14 cellular contexts compared by ENCODE assay signal in genomic region chr1:41238311-41239094, GRCh38. TPM values are rescaled to one million over a fixed set of nuclear protein-coding genes. Genes with fewer than 3 reads are reported as not detected.
DNase-seq lines count a peak whose midpoint lies in the region; ATAC-seq, FAIRE-seq and TF ChIP-seq lines count a peak whose summit lies in the region.
"Had no signal": no experiment of that assay in that cellular context is flagged by ENCODE, and none has a peak within 500 bp of the region (broad histone marks: within the 10 kb centered on the region; RNA-seq: fewer than 3 reads in every experiment).

No MANE protein-coding gene starts in this region.

- H3K4me3 Mint-ChIP-seq in T-cell: no peak overlapping the region
- H3K4me3 Mint-ChIP-seq: immature natural killer cell, nephron progenitor cell had no signal

- POLR2A ChIA-PET in T-cell (lab: Charles Lee): no interaction called here

- no peaks in the 10 kb centered on the region for H3K9me3 Mint-ChIP-seq in T-cell
- H3K9me3 Mint-ChIP-seq: immature natural killer cell, nephron progenitor cell had no signal

- H3K27ac ChIP-seq in OCI-LY3 (ENCODE audit: low read length): no peak overlapping the region
- H3K27ac ChIP-seq: brain microvascular endothelial cell, esophagus squamous epithelium had no signal

- peak; percentile 63 for DNase-seq in A172 (ENCODE audit: low spot score)
- peak; percentile 71 for DNase-seq in ELR (ENCODE audit: low read depth)
- peak; percentile 64 for DNase-seq in bronchial epithelial cell (ENCODE audit: low read depth)
- DNase-seq in MV-4-11 (lab: John Stamatoyannopoulos, UW): no peak
- DNase-seq in T-cell: no peak
- DNase-seq: brain microvascular endothelial cell; esophagus squamous epithelium; immature natural killer cell; nephron progenitor cell; NK-92 treated with Interleukin-12 subunit alpha and Interleukin-12 subunit beta, amount 100 ng/mL, for 24 hours; uterus had no signal

- peaks cover 36% of the 10 kb centered on the region for H3K4me1 ChIP-seq in OCI-LY3 (ENCODE audit: low read length)

- no peak overlapping the region for H2AFZ ChIP-seq in OCI-LY3 (ENCODE audit: low read depth, low read length)

- ATAC-seq in GM21528 (IDR thresholded peaks at IDR 0.05; ENCODE audit: low FRiP score, unreplicated experiment) (no peak), HG03439 (IDR thresholded peaks at IDR 0.05; ENCODE audit: unreplicated experiment) (no peak), T-cell (replicated peaks in 1 of 4) (no peak)

- no peak for FAIRE-seq in bronchial epithelial cell (lab: Jason Lieb, UNC)

- no peak overlapping the region for H3K27ac Mint-ChIP-seq in T-cell
- H3K27ac Mint-ChIP-seq: immature natural killer cell, nephron progenitor cell had no signal

- H3K4me2 ChIP-seq in OCI-LY3 (ENCODE audit: low read length): 0 out of 2 replicates have a peak overlapping the region, but pooled peaks have one; percentile 9

- H3K27me3 ChIP-seq in OCI-LY3 (ENCODE audit: low read depth, low read length): no peaks in the 10 kb centered on the region
- no peaks in the 10 kb centered on the region for H3K27me3 ChIP-seq in bronchial epithelial cell (ENCODE audit: control insufficient read depth, insufficient read depth, low read length)
- H3K27me3 ChIP-seq: brain microvascular endothelial cell, esophagus squamous epithelium, uterus had no signal

- H3K4me3 ChIP-seq in OCI-LY3 (ENCODE audit: low read length) (no peak overlapping the region), bronchial epithelial cell (ENCODE audit: low read depth, low read length) (no peak overlapping the region)
- H3K4me3 ChIP-seq: esophagus squamous epithelium, uterus had no signal

- H3K9ac ChIP-seq in OCI-LY3 (ENCODE audit: low read length): no peak overlapping the region

- no peaks in the 10 kb centered on the region for H3K9me3 ChIP-seq in OCI-LY3 (ENCODE audit: insufficient read depth, low read length)
- H3K9me3 ChIP-seq: esophagus squamous epithelium, uterus had no signal

- H3K36me3 ChIP-seq in OCI-LY3 (replicated peaks; ENCODE audit: low read depth, low read length) (no peaks in the 10 kb centered on the region), bronchial epithelial cell (ENCODE audit: control insufficient read depth, insufficient read depth, low read length) (no peaks in the 10 kb centered on the region)
- H3K36me3 ChIP-seq: brain microvascular endothelial cell, esophagus squamous epithelium, uterus had no signal

- TF ChIP-seq CTCF in OCI-LY3 (IDR thresholded peaks at IDR 0.05; ENCODE audit: low read depth, low read length) (no peak), bronchial epithelial cell (IDR thresholded peaks at IDR 0.05; ENCODE audit: insufficient read depth, low read length, severe bottlenecking) (no peak)

- CTCF ChIA-PET in T-cell (lab: Charles Lee): no interaction called here

- no peaks in the 10 kb centered on the region for H3K36me3 Mint-ChIP-seq in T-cell
- H3K36me3 Mint-ChIP-seq: immature natural killer cell had no signal

- H3K27me3 Mint-ChIP-seq in T-cell: no peaks in the 10 kb centered on the region

- peaks cover 35% of the 10 kb centered on the region for H4K20me1 ChIP-seq in OCI-LY3 (ENCODE audit: insufficient read depth, low read length)

- H3K4me1 Mint-ChIP-seq in T-cell: peaks cover 11 to 30% (median 22%) of the 10 kb centered on the region in 3 donors

- peaks cover 86% of the 10 kb centered on the region for H3K79me2 ChIP-seq in OCI-LY3 (ENCODE audit: low read length)

RNA-seq across cellular contexts. Expression of gene SCMH1, which starts 3.6 kb away (rescaled TPM):
- total RNA-seq in A172 (2014; rRNA removed; shearing (Covaris generic)): 17.4 and 18.0 TPM in 2 replicates
- total RNA-seq in bronchial epithelial cell (4.5 and 5.0 TPM in 2 replicates), T-cell (10 to 100 TPM; 14.8 to 24.2 (median 19.6) TPM)

Comparison
In these comparisons a context has a peak if more than half of its experiments do, and no peak if none do; other contexts are left out.
1. DNase-seq: peak in A172 (single experiment), ELR (single experiment) and bronchial epithelial cell (single experiment); none in MV-4-11 (single experiment) and T-cell (0 of 34).